ENCODE assay signal across 12 cellular contexts in the genomic region with DNA sequence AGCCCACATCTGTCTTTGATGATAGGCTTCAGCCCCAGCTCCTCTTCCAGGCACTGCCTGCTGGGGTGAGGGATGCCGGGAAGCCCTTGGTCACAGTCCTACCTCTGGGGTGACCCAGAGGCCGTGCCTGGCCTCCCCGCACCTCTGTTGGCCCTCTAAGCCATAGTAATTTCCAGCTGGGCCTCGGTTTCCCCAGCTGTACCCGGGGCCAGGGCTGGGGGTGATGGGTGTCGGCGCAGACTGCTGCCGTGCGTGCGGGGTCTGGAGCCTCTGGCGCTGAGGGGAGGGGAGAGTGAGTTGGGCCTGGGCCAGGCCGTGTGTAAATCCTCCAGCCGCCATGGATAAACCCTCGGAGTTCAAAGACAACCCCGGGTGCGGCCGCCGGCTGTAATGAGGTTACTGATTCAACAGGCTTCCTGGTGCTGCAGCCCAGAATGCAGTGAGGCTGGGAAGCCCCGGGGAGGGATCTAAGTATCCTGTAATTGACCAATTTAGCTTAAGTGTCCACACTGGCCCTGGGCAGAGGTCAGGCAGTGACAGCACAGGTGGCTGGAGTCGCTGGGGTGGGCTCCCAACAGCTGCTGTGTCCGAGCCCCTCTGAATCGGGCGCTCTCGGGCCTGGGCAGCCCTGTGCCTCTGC. TPM values are rescaled to one million over a fixed set of nuclear protein-coding genes. Genes with fewer than 3 reads are reported as not detected.
DNase-seq lines count a peak whose midpoint lies in the region; ATAC-seq and TF ChIP-seq lines count a peak whose summit lies in the region.
"Had no signal": no experiment of that assay in that cellular context is flagged by ENCODE, and none has a peak within 500 bp of the region (broad histone marks: within the 10 kb centered on the region; RNA-seq: fewer than 3 reads in every experiment).

No MANE protein-coding gene starts in this region.

- H3K4me3 ChIP-seq in colonic mucosa, result no peak overlapping the region
- no peak overlapping the region for H3K4me3 ChIP-seq in left lung
- H3K4me3 ChIP-seq in suprapubic skin, result peak overlapping the region; percentile 1

- H3K36me3 ChIP-seq in colonic mucosa (no peaks in the 10 kb centered on the region), left lung (no peaks in the 10 kb centered on the region), suprapubic skin (no peaks in the 10 kb centered on the region)

- intact Hi-C loops in colonic mucosa (cut with DNase I), result loop anchor here (5.0 kb wide), 1 partner anchor 161 kb away; no protein-coding TSS in a partner anchor
- intact Hi-C loops in left lung (cut with DNase I), result loop anchor here in 1 of 2 donors (10.0 kb wide), 1 partner anchor 61 kb away; no protein-coding TSS in a partner anchor

- TF ChIP-seq CTCF in colonic mucosa (IDR thresholded peaks at IDR 0.05) (no peak), left lung (IDR thresholded peaks at IDR 0.05) (no peak), suprapubic skin (IDR thresholded peaks at IDR 0.05) (no peak)

- ATAC-seq in left lung (peak; percentile 17), GM18502 (IDR thresholded peaks at IDR 0.05; ENCODE audit: poor library complexity, unreplicated experiment) (no peak), HG02884 (IDR thresholded peaks at IDR 0.05; ENCODE audit: unreplicated experiment) (no peak)
- ATAC-seq: activated CD8-positive, alpha-beta T cell treated with anti-CD3 and anti-CD28 coated beads, Interleukin-2, amount 10 ng/mL, durations not matched to agents 7 days and 5 days; PC-3 had no signal

- DNase-seq in NCI-H2227 (lab: John Stamatoyannopoulos, UW; ENCODE audit: unreplicated experiment) (peak; percentile 25), NCI-H2227 treated with DMSO at 0.1 percent for 48 hours (lab: John Stamatoyannopoulos, UW) (no peak), colonic mucosa (peak; percentile 89), left lung (peak in 1 of 2 donors; percentile 80), suprapubic skin (ENCODE audit: low spot score in 2 of 2) (no peak)
- DNase-seq in activated CD4-positive, alpha-beta T cell treated with anti-CD3 and anti-CD28 coated beads, Interleukin-2, amount 50 U/mL, for 1 hour, result no peak
- DNase-seq: activated CD8-positive, alpha-beta T cell treated with anti-CD3 and anti-CD28 coated beads, Interleukin-2, amount 10 ng/mL, durations not matched to agents 7 days and 5 days; activated naive CD4-positive, alpha-beta T cell treated with Interleukin-2 at 50 U/mL for 16 hours; NCI-H2171 treated with DMSO at 0.1 percent for 48 hours; PC-3 had no signal

- H3K4me1 ChIP-seq in colonic mucosa (peaks cover 60% of the 10 kb centered on the region), left lung (peaks cover 48 to 100% of the 10 kb centered on the region in 2 donors), suprapubic skin (peaks cover 99% of the 10 kb centered on the region)

- no peak for TF ChIP-seq POLR2A in suprapubic skin (IDR thresholded peaks at IDR 0.05)

- peak overlapping the region; percentile 66 to 70 for H3K9ac ChIP-seq in colonic mucosa (ENCODE audit: low read depth in 2 of 2, low read length in 2 of 2)

- no peaks in the 10 kb centered on the region for H3K27me3 ChIP-seq in colonic mucosa
- H3K27me3 ChIP-seq in left lung, result no peaks in the 10 kb centered on the region
- H3K27me3 ChIP-seq in suprapubic skin, result no peaks in the 10 kb centered on the region

- no peaks in the 10 kb centered on the region for H3K9me3 ChIP-seq in colonic mucosa
- no peaks in the 10 kb centered on the region for H3K9me3 ChIP-seq in left lung
- H3K9me3 ChIP-seq in suprapubic skin, result no peaks in the 10 kb centered on the region

- no peak for TF ChIP-seq EP300 in suprapubic skin (IDR thresholded peaks at IDR 0.05)

- WGBS in suprapubic skin, result 28% methylated on average over 5 of the region's 24 CpGs

- peak overlapping the region; percentile 75 for H3K27ac ChIP-seq in colonic mucosa
- H3K27ac ChIP-seq in left lung, result peak overlapping the region in 1 of 2 donors; percentile 33
- no peak overlapping the region for H3K27ac ChIP-seq in suprapubic skin

RNA-seq across cellular contexts. Expression of a gene that starts 7.1 kb away (rescaled TPM):
- total RNA-seq in colonic mucosa, result 10 to 100 TPM; 68.2 to 72.0 TPM
- total RNA-seq in left lung, result 10 to 100 TPM; 56.7 to 79.5 TPM
- total RNA-seq in suprapubic skin, result 100 to 1,000 TPM; 165 to 240 (median 185) TPM

Comparison
In these comparisons a context has a peak if more than half of its experiments do, and no peak if none do; other contexts are left out.
1. DNase-seq: peak in NCI-H2227 (single experiment) and colonic mucosa (single experiment); none in NCI-H2227 treated with DMSO at 0.1 percent for 48 hours (single experiment), suprapubic skin (0 of 2) and activated CD4-positive, alpha-beta T cell treated with anti-CD3 and anti-CD28 coated beads, Interleukin-2, amount 50 U/mL, for 1 hour (single experiment).